ENCODE assay signal across 8 cellular contexts in genomic region chr2:217899231-217900009, GRCh38.
A peak's percentile ranks its signal among the peaks of the same experiment; 100 is the strongest.
DNase-seq lines count a peak whose midpoint lies in the region; ATAC-seq and TF ChIP-seq lines count a peak whose summit lies in the region.

No MANE protein-coding gene starts in this region.

- peaks cover 87% of the 10 kb centered on the region for H3K4me1 ChIP-seq in left ventricle myocardium inferior

- ATAC-seq in GM18511 (IDR thresholded peaks at IDR 0.05; ENCODE audit: unreplicated experiment) (peak; percentile 73), GM19023 (IDR thresholded peaks at IDR 0.05; ENCODE audit: unreplicated experiment) (no peak), T-cell (replicated peaks in 1 of 4) (no peak)
- peak; percentile 45 for ATAC-seq in activated CD8-positive, alpha-beta T cell treated with anti-CD3 and anti-CD28 coated beads, Interleukin-2, amount 10 ng/mL, durations not matched to agents 7 days and 5 days

- no peaks in the 10 kb centered on the region for H3K27me3 ChIP-seq in left ventricle myocardium inferior (ENCODE audit: low read depth)

- CTCF ChIA-PET in AG04449 (lab: Yijun Ruan, JAX), result interaction anchor here (0.6 to 24.8 kb wide), 35 partner anchors 11 to 141 kb away, joined by 3 to 436 read pairs (median 4); no protein-coding TSS in a partner anchor
- CTCF ChIA-PET in activated CD8-positive, alpha-beta T cell treated with anti-CD3 and anti-CD28 coated beads, Interleukin-2, amount 10 ng/mL, durations not matched to agents 7 days and 5 days (lab: Charles Lee), result interaction anchor here (1.0 to 1.9 kb wide), 2 partner anchors 12 to 113 kb away, joined by 3 to 7 read pairs; no protein-coding TSS in a partner anchor
- CTCF ChIA-PET in T-cell (lab: Charles Lee), result no interaction called here

- H3K27ac ChIP-seq in left ventricle myocardium inferior (replicated peaks), result peak overlapping the region; percentile 95

- H3K4me3 Mint-ChIP-seq in activated CD8-positive, alpha-beta T cell treated with anti-CD3 and anti-CD28 coated beads, Interleukin-2, amount 10 ng/mL, durations not matched to agents 7 days and 5 days, result no peak overlapping the region
- no peak overlapping the region for H3K4me3 Mint-ChIP-seq in T-cell

- peaks cover 5% of the 10 kb centered on the region for H3K36me3 Mint-ChIP-seq in activated CD8-positive, alpha-beta T cell treated with anti-CD3 and anti-CD28 coated beads, Interleukin-2, amount 10 ng/mL, durations not matched to agents 7 days and 5 days (ENCODE audit: low read depth)
- H3K36me3 Mint-ChIP-seq in T-cell, result no peaks in the 10 kb centered on the region

- DNase-seq in AG04449 (ENCODE audit: low read depth, low spot score) (no peak), left ventricle myocardium inferior (peak; percentile 65), T-cell (no peak)
- no peak for DNase-seq in activated CD8-positive, alpha-beta T cell treated with anti-CD3 and anti-CD28 coated beads, Interleukin-2, amount 10 ng/mL, durations not matched to agents 7 days and 5 days
- DNase-seq in stimulated activated CD8-positive, alpha-beta memory T cell treated with anti-CD3 and anti-CD28 coated beads, Interleukin-4, amount 100 ng/mL, for 48 hours, result peak; percentile 27

- H3K27ac Mint-ChIP-seq in activated CD8-positive, alpha-beta T cell treated with anti-CD3 and anti-CD28 coated beads, Interleukin-2, amount 10 ng/mL, durations not matched to agents 7 days and 5 days, result no peak overlapping the region
- no peak overlapping the region for H3K27ac Mint-ChIP-seq in T-cell

- no peaks in the 10 kb centered on the region for H3K9me3 ChIP-seq in left ventricle myocardium inferior (replicated peaks)

- peaks cover 14% of the 10 kb centered on the region for H3K4me1 Mint-ChIP-seq in activated CD8-positive, alpha-beta T cell treated with anti-CD3 and anti-CD28 coated beads, Interleukin-2, amount 10 ng/mL, durations not matched to agents 7 days and 5 days (ENCODE audit: low read depth)
- peaks cover 0 to 2% (median 0%) of the 10 kb centered on the region in 3 donors for H3K4me1 Mint-ChIP-seq in T-cell

- no peak overlapping the region for H3K4me3 ChIP-seq in AG04449 (ENCODE audit: low read depth, low read length)
- H3K4me3 ChIP-seq in left ventricle myocardium inferior, result peak overlapping the region; percentile 9

- intact Hi-C loops in left ventricle myocardium inferior (cut with micrococcal nuclease), result no loop called here

- H3K9me3 Mint-ChIP-seq in activated CD8-positive, alpha-beta T cell treated with anti-CD3 and anti-CD28 coated beads, Interleukin-2, amount 10 ng/mL, durations not matched to agents 7 days and 5 days (ENCODE audit: insufficient read depth), result no peaks in the 10 kb centered on the region
- H3K9me3 Mint-ChIP-seq in T-cell, result no peaks in the 10 kb centered on the region

- H3K36me3 ChIP-seq in left ventricle myocardium inferior, result peaks cover 71% of the 10 kb centered on the region

- POLR2A ChIA-PET in AG04449 (lab: Yijun Ruan, JAX) (interaction anchor here (0.8 to 1.6 kb wide), 2 partner anchors 14 to 32 kb away, joined by 3 to 4 read pairs; no protein-coding TSS in a partner anchor), T-cell (lab: Charles Lee) (no interaction called here)
- POLR2A ChIA-PET in activated CD8-positive, alpha-beta T cell treated with anti-CD3 and anti-CD28 coated beads, Interleukin-2, amount 10 ng/mL, durations not matched to agents 7 days and 5 days (lab: Charles Lee), result interaction anchor here (0.7 kb wide), 1 partner anchor 118 kb away, joined by 3 read pairs; no protein-coding TSS in a partner anchor

- peak; percentile 85 for TF ChIP-seq CTCF in AG04449 (IDR thresholded peaks at IDR 0.05; ENCODE audit: insufficient read depth, low read length, missing control alignments)
- TF ChIP-seq CTCF in LNCAP (IDR thresholded peaks at IDR 0.05), result peak; percentile 55
- peak; percentile 72 for TF ChIP-seq CTCF in left ventricle myocardium inferior (IDR thresholded peaks at IDR 0.05; ENCODE audit: borderline replicate concordance)

- peaks cover 5% of the 10 kb centered on the region for H3K27me3 Mint-ChIP-seq in activated CD8-positive, alpha-beta T cell treated with anti-CD3 and anti-CD28 coated beads, Interleukin-2, amount 10 ng/mL, durations not matched to agents 7 days and 5 days (ENCODE audit: low read depth)
- peaks cover 3 to 6% of the 10 kb centered on the region in 2 donors for H3K27me3 Mint-ChIP-seq in T-cell

Comparison
In these comparisons a context has a peak if more than half of its experiments do, and no peak if none do; other contexts are left out.
1. DNase-seq: peak in left ventricle myocardium inferior (single experiment) and stimulated activated CD8-positive, alpha-beta memory T cell treated with anti-CD3 and anti-CD28 coated beads, Interleukin-4, amount 100 ng/mL, for 48 hours (single experiment); none in AG04449 (single experiment), activated CD8-positive, alpha-beta T cell treated with anti-CD3 and anti-CD28 coated beads, Interleukin-2, amount 10 ng/mL, durations not matched to agents 7 days and 5 days (single experiment) and T-cell (0 of 34).
2. ATAC-seq: peak in GM18511 (single experiment) and activated CD8-positive, alpha-beta T cell treated with anti-CD3 and anti-CD28 coated beads, Interleukin-2, amount 10 ng/mL, durations not matched to agents 7 days and 5 days (single experiment); none in GM19023 (single experiment) and T-cell (0 of 4).
3. CTCF ChIA-PET loops: an anchor here in AG04449 (0.6 to 24.8 kb wide) and activated CD8-positive, alpha-beta T cell treated with anti-CD3 and anti-CD28 coated beads, Interleukin-2, amount 10 ng/mL, durations not matched to agents 7 days and 5 days (1.0 to 1.9 kb wide); none called in T-cell.
4. POLR2A ChIA-PET loops: an anchor here in AG04449 (0.8 to 1.6 kb wide) and activated CD8-positive, alpha-beta T cell treated with anti-CD3 and anti-CD28 coated beads, Interleukin-2, amount 10 ng/mL, durations not matched to agents 7 days and 5 days (0.7 kb wide); none called in T-cell.
5. Peak in every context shown above with its lines, with median percentiles within 50 percentile points of each other: CTCF ChIP-seq.